ENCODE assay signal across 13 cellular contexts in genomic region chr2:127053731-127054603, GRCh38. TPM values are rescaled to one million over a fixed set of nuclear protein-coding genes. Genes with fewer than 3 reads are reported as not detected.
DNase-seq lines count a peak whose midpoint lies in the region; ATAC-seq and TF ChIP-seq lines count a peak whose summit lies in the region.
"Had no signal": no experiment of that assay in that cellular context is flagged by ENCODE, and none has a peak within 500 bp of the region (broad histone marks: within the 10 kb centered on the region; RNA-seq: fewer than 3 reads in every experiment).

No MANE protein-coding gene starts in this region.

- no peak for DNase-seq in GM23338 (ENCODE audit: low spot score)
- DNase-seq in body of pancreas, result peak in 3 of 4 donors; percentile 29 to 53 (median 42)
- peak; percentile 53 to 55 for DNase-seq in left colon
- DNase-seq in SK-N-DZ (ENCODE audit: low spot score), result no peak
- DNase-seq in GM23248, result no peak
- no peak for DNase-seq in CD1c-positive myeloid dendritic cell (ENCODE audit: extremely low spot score)
- DNase-seq in activated CD4-positive, alpha-beta T cell treated with anti-CD3 and anti-CD28 coated beads, Interleukin-2, amount 50 U/mL, for 1 hour, result no peak
- DNase-seq: activated CD4-positive, alpha-beta T cell treated with anti-CD3 and anti-CD28 coated beads for 4 hours; natural killer cell; NCI-H345; PC-9; T-helper 1 cell had no signal

- no peak overlapping the region for H3K27ac ChIP-seq in GM23338 (ENCODE audit: low read depth)
- no peak overlapping the region for H3K27ac ChIP-seq in body of pancreas
- H3K27ac ChIP-seq in skeletal muscle tissue (ENCODE audit: low read depth, low read length), result peak overlapping the region; percentile 62
- H3K27ac ChIP-seq in GM23248, result no peak overlapping the region
- H3K27ac ChIP-seq: PC-9 had no signal

- H3K9me3 Mint-ChIP-seq in GM23338, result no peaks in the 10 kb centered on the region; the same call in 1 of the 3 replicates
- H3K9me3 Mint-ChIP-seq: natural killer cell had no signal

- peak overlapping the region; percentile 85; the same call in 1 of the 2 replicates for H3K27ac Mint-ChIP-seq in GM23338

- H3K4me3 ChIP-seq in GM23338 (no peak overlapping the region), body of pancreas (no peak overlapping the region), skeletal muscle tissue (ENCODE audit: low read length in 3 of 3) (no peak overlapping the region), GM23248 (no peak overlapping the region)
- H3K4me3 ChIP-seq: PC-9 had no signal

- H3K9ac ChIP-seq in skeletal muscle tissue (ENCODE audit: low read depth in 1 of 3, low read length in 3 of 3) (peak overlapping the region; percentile 32 to 69 (median 43)), GM23248 (no peak overlapping the region)

- H2AFZ ChIP-seq in GM23338 (no peak overlapping the region), GM23248 (no peak overlapping the region)
- H2AFZ ChIP-seq: PC-9 had no signal

- TF ChIP-seq POLR2A in body of pancreas (IDR thresholded peaks at IDR 0.05), result no peak

- H3K4me3 Mint-ChIP-seq in GM23338, result no peak overlapping the region
- H3K4me3 Mint-ChIP-seq: natural killer cell had no signal

- peaks cover 10% of the 10 kb centered on the region; the same call in 1 of the 3 replicates for H3K4me1 Mint-ChIP-seq in GM23338

- ATAC-seq in GM23338, result no peak
- ATAC-seq in body of pancreas, result peak; percentile 21
- peak; percentile 68 for ATAC-seq in left colon
- ATAC-seq: natural killer cell had no signal

- no peaks in the 10 kb centered on the region for H3K27me3 ChIP-seq in GM23338 (ENCODE audit: insufficient read depth)
- H3K27me3 ChIP-seq in body of pancreas, result no peaks in the 10 kb centered on the region
- no peaks in the 10 kb centered on the region for H3K27me3 ChIP-seq in skeletal muscle tissue (ENCODE audit: control insufficient read depth in 3 of 3, insufficient read depth in 3 of 3, low read length in 3 of 3)
- no peaks in the 10 kb centered on the region for H3K27me3 ChIP-seq in GM23248 (replicated peaks; ENCODE audit: insufficient read depth)

- H3K9me3 ChIP-seq in body of pancreas (no peaks in the 10 kb centered on the region), skeletal muscle tissue (ENCODE audit: control insufficient read depth in 3 of 3, low read length in 3 of 3) (no peaks in the 10 kb centered on the region), GM23248 (ENCODE audit: low read depth) (no peaks in the 10 kb centered on the region)

- H3K36me3 Mint-ChIP-seq in GM23338 (ENCODE audit: low read depth), result peaks cover 6% of the 10 kb centered on the region; the same call in 2 of the 3 replicates
- H3K36me3 Mint-ChIP-seq: natural killer cell had no signal

- in situ Hi-C loops in GM23248 (cut with MboI), result no loop called here

- H3K36me3 ChIP-seq in GM23338 (ENCODE audit: insufficient read depth) (no peaks in the 10 kb centered on the region), body of pancreas (replicated peaks in 1 of 2; ENCODE audit: insufficient read depth in 1 of 2, low read depth in 2 of 2) (no peaks in the 10 kb centered on the region), skeletal muscle tissue (ENCODE audit: control insufficient read depth in 3 of 3, insufficient read depth in 3 of 3, low read length in 3 of 3) (peaks cover 31 to 44% (median 34%) of the 10 kb centered on the region in 3 donors), GM23248 (ENCODE audit: low read depth) (no peaks in the 10 kb centered on the region)

- H3F3A ChIP-seq in GM23338 (replicated peaks; ENCODE audit: low read depth) (no peaks in the 10 kb centered on the region), GM23248 (ENCODE audit: insufficient read depth) (no peaks in the 10 kb centered on the region)

- no peaks in the 10 kb centered on the region for H3K79me2 ChIP-seq in GM23338 (replicated peaks; ENCODE audit: insufficient read depth)
- no peaks in the 10 kb centered on the region for H3K79me2 ChIP-seq in GM23248 (ENCODE audit: insufficient read depth)

- no peaks in the 10 kb centered on the region for H4K20me1 ChIP-seq in GM23338 (replicated peaks; ENCODE audit: insufficient read depth)
- no peaks in the 10 kb centered on the region for H4K20me1 ChIP-seq in GM23248 (ENCODE audit: insufficient read depth)

- H3K27me3 Mint-ChIP-seq in GM23338 (ENCODE audit: insufficient read depth, low read depth, poor library complexity), result peaks cover 8% of the 10 kb centered on the region

- TF ChIP-seq CTCF in GM23338 (conservative IDR thresholded peaks at IDR 0.05; ENCODE audit: low read depth in 2 of 2) (0 out of 4 replicates have a peak, but pooled peaks of 1 of the 2 experiments have one; percentile 1), body of pancreas (IDR thresholded peaks at IDR 0.05) (no peak)

- H3K4me2 ChIP-seq in GM23338 (no peak overlapping the region), GM23248 (ENCODE audit: unreplicated experiment) (no peak overlapping the region)
- H3K4me2 ChIP-seq: PC-9 had no signal

- 71 to 91% methylated on average over 22 to 33 of the region's 33 CpGs for WGBS in body of pancreas, 2 donors
- 86 to 89% methylated on average over 30 to 33 of the region's 33 CpGs for WGBS in GM23248 (ENCODE audit: low coverage in 1 of 2, low lambda C conversion rate in 2 of 2, missing lambda C conversion rate in 2 of 2), 2 experiments

- H3K9me2 ChIP-seq in GM23338 (ENCODE audit: insufficient read depth) (no peaks in the 10 kb centered on the region), GM23248 (ENCODE audit: insufficient read depth) (no peaks in the 10 kb centered on the region)

- 0 out of 2 replicates have a peak, but pooled peaks cover 3% of the 10 kb centered on the region for H3K4me1 ChIP-seq in GM23338 (ENCODE audit: insufficient read depth)
- H3K4me1 ChIP-seq in body of pancreas, result peaks cover 15% of the 10 kb centered on the region
- H3K4me1 ChIP-seq in skeletal muscle tissue (ENCODE audit: control insufficient read depth in 3 of 3, insufficient read depth in 3 of 3, low read length in 3 of 3), result peaks cover 60 to 91% (median 91%) of the 10 kb centered on the region in 3 donors
- H3K4me1 ChIP-seq in GM23248 (ENCODE audit: insufficient read depth), result no peaks in the 10 kb centered on the region

- intact Hi-C loops in body of pancreas (cut with DNase I) (no loop called here), left colon (cut with DNase I, micrococcal nuclease) (no loop called here)

TF ChIP-seq in GM23338, 12 proteins besides CTCF, POLR2A, EP300 and RAD21 (continues in another document):
- TF ChIP-seq EZH2phosphoT487 (IDR thresholded peaks at IDR 0.05; ENCODE audit: unreplicated experiment) (no peak), POLR2AphosphoS5 (IDR thresholded peaks at IDR 0.05; ENCODE audit: low read depth) (no peak), CREB1 (CRISPR knock-in tag; IDR thresholded peaks at IDR 0.05; ENCODE audit: low read depth) (no peak), JUNB (IDR thresholded peaks at IDR 0.05; ENCODE audit: unreplicated experiment) (no peak), ZNF114 (CRISPR knock-in tag; IDR thresholded peaks at IDR 0.05) (no peak), EZH2 (IDR thresholded peaks at IDR 0.05; ENCODE audit: low read depth, unreplicated experiment) (no peak)
- TF ChIP-seq, protein P1, sequence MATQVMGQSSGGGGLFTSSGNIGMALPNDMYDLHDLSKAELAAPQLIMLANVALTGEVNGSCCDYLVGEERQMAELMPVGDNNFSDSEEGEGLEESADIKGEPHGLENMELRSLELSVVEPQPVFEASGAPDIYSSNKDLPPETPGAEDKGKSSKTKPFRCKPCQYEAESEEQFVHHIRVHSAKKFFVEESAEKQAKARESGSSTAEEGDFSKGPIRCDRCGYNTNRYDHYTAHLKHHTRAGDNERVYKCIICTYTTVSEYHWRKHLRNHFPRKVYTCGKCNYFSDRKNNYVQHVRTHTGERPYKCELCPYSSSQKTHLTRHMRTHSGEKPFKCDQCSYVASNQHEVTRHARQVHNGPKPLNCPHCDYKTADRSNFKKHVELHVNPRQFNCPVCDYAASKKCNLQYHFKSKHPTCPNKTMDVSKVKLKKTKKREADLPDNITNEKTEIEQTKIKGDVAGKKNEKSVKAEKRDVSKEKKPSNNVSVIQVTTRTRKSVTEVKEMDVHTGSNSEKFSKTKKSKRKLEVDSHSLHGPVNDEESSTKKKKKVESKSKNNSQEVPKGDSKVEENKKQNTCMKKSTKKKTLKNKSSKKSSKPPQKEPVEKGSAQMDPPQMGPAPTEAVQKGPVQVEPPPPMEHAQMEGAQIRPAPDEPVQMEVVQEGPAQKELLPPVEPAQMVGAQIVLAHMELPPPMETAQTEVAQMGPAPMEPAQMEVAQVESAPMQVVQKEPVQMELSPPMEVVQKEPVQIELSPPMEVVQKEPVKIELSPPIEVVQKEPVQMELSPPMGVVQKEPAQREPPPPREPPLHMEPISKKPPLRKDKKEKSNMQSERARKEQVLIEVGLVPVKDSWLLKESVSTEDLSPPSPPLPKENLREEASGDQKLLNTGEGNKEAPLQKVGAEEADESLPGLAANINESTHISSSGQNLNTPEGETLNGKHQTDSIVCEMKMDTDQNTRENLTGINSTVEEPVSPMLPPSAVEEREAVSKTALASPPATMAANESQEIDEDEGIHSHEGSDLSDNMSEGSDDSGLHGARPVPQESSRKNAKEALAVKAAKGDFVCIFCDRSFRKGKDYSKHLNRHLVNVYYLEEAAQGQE (IDR thresholded peaks at IDR 0.05; ENCODE audit: unreplicated experiment), result no peak
- TF ChIP-seq, protein P2, sequence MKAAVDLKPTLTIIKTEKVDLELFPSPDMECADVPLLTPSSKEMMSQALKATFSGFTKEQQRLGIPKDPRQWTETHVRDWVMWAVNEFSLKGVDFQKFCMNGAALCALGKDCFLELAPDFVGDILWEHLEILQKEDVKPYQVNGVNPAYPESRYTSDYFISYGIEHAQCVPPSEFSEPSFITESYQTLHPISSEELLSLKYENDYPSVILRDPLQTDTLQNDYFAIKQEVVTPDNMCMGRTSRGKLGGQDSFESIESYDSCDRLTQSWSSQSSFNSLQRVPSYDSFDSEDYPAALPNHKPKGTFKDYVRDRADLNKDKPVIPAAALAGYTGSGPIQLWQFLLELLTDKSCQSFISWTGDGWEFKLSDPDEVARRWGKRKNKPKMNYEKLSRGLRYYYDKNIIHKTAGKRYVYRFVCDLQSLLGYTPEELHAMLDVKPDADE (IDR thresholded peaks at IDR 0.05), result no peak

RNA-seq across cellular contexts. Expression of gene BIN1, which starts 53.0 kb away (rescaled TPM):
- 52.7 and 56.4 TPM in 2 replicates for total RNA-seq in GM23338 (2014; rRNA removed; shearing (Covaris generic))
- polyA plus RNA-seq in GM23338 (2016; fragmentation: Nextera tagmentation; extraction: Ambion mirVana) (30.0 and 30.1 TPM in 2 replicates), GM23248 (2016; fragmentation: Nextera tagmentation; extraction: Ambion mirVana) (23.9 and 24.3 TPM in 2 replicates)
- total RNA-seq in body of pancreas (10 to 100 TPM; 24.4 to 43.5 TPM), left colon (10 to 100 TPM; 34.3 to 37.2 TPM), skeletal muscle tissue (597 TPM)
- 73.3 and 73.9 TPM in 2 replicates for polyA plus RNA-seq in SK-N-DZ (2014; cell fraction: cytosol; rRNA removed)
- polyA plus RNA-seq in SK-N-DZ (2014; cell fraction: nucleus; rRNA removed), result 151 and 178 TPM in 2 replicates
- 33.0 and 33.1 TPM in 2 replicates for total RNA-seq in GM23248 (2014; rRNA removed; shearing (Covaris generic))

Comparison
In these comparisons a context has a peak if more than half of its experiments do, and no peak if none do; other contexts are left out.
1. DNase-seq: peak in body of pancreas (3 of 4) and left colon (2 of 2); none in GM23338 (single experiment), SK-N-DZ (single experiment), GM23248 (single experiment), CD1c-positive myeloid dendritic cell (single experiment) and activated CD4-positive, alpha-beta T cell treated with anti-CD3 and anti-CD28 coated beads, Interleukin-2, amount 50 U/mL, for 1 hour (single experiment).
2. RNA of gene BIN1, which starts 53.0 kb away (total RNA-seq): 597 TPM in skeletal muscle tissue (single experiment); 52.7 to 56.4 TPM in GM23338, 24.4 to 43.5 TPM in body of pancreas, 34.3 to 37.2 TPM in left colon and 33.0 to 33.1 TPM in GM23248; every median in the first group is over 10 times any median in the second.